13 cellular contexts compared by ENCODE assay signal in genomic region chr3:65888980-65889706, GRCh38.
A peak's percentile ranks its signal among the peaks of the same experiment; 100 is the strongest.
DNase-seq lines count a peak whose midpoint lies in the region; ATAC-seq and TF ChIP-seq lines count a peak whose summit lies in the region.
"Had no signal": no experiment of that assay in that cellular context is flagged by ENCODE, and none has a peak within 500 bp of the region (broad histone marks: within the 10 kb centered on the region; RNA-seq: fewer than 3 reads in every experiment).

No MANE protein-coding gene starts in this region.

- H3K9me3 Mint-ChIP-seq in endothelial cell (ENCODE audit: unreplicated experiment) = no peaks in the 10 kb centered on the region
- H3K9me3 Mint-ChIP-seq: activated naive CD8-positive, alpha-beta T cell treated with anti-CD3 and anti-CD28 coated beads, Interleukin-2, amount 10 ng/mL, durations not matched to agents 7 days and 5 days had no signal

- H3K27ac ChIP-seq in KMS-11 (peak overlapping the region; percentile 81), cingulate gyrus (ENCODE audit: low read depth, low read length) (peak overlapping the region; percentile 20), lower lobe of right lung (no peak overlapping the region), colonic mucosa (no peak overlapping the region)

- H3K4me1 ChIP-seq in KMS-11 (ENCODE audit: low read depth, poor library complexity, severe bottlenecking) = peaks cover 42% of the 10 kb centered on the region
- peaks cover 2% of the 10 kb centered on the region for H3K4me1 ChIP-seq in lower lobe of right lung
- no peaks in the 10 kb centered on the region for H3K4me1 ChIP-seq in colonic mucosa

- H3K9me3 ChIP-seq in lower lobe of right lung (no peaks in the 10 kb centered on the region), colonic mucosa (no peaks in the 10 kb centered on the region)

- no peak for TF ChIP-seq CTCF in KMS-11 (conservative IDR thresholded peaks at IDR 0.05; ENCODE audit: low read depth, low read length)
- TF ChIP-seq CTCF in lower lobe of right lung (IDR thresholded peaks at IDR 0.05) = no peak
- TF ChIP-seq CTCF in endothelial cell (IDR thresholded peaks at IDR 0.05; ENCODE audit: unreplicated experiment) = no peak
- no peak for TF ChIP-seq CTCF in colonic mucosa (IDR thresholded peaks at IDR 0.05)

- 0 out of 2 replicates have a peak, but pooled peaks cover 7% of the 10 kb centered on the region for H3K79me2 ChIP-seq in KMS-11 (ENCODE audit: insufficient read depth, low read depth)

- H3K27me3 ChIP-seq in KMS-11 (ENCODE audit: insufficient read depth, low read depth) (no peaks in the 10 kb centered on the region), lower lobe of right lung (ENCODE audit: low read depth) (no peaks in the 10 kb centered on the region), colonic mucosa (no peaks in the 10 kb centered on the region)

- ATAC-seq in lower lobe of right lung = peak; percentile 34 to 81

- H3K4me1 Mint-ChIP-seq in endothelial cell (ENCODE audit: unreplicated experiment) = peaks cover under 1% of the 10 kb centered on the region
- H3K4me1 Mint-ChIP-seq: activated naive CD8-positive, alpha-beta T cell treated with anti-CD3 and anti-CD28 coated beads, Interleukin-2, amount 10 ng/mL, durations not matched to agents 7 days and 5 days; memory B cell had no signal

- peaks cover 2% of the 10 kb centered on the region for H3K27me3 Mint-ChIP-seq in endothelial cell (ENCODE audit: unreplicated experiment)
- H3K27me3 Mint-ChIP-seq: activated naive CD8-positive, alpha-beta T cell treated with anti-CD3 and anti-CD28 coated beads, Interleukin-2, amount 10 ng/mL, durations not matched to agents 7 days and 5 days; CD4-positive, alpha-beta T cell had no signal

- H3K36me3 ChIP-seq in KMS-11 (ENCODE audit: insufficient read depth) = no peaks in the 10 kb centered on the region
- H3K36me3 ChIP-seq in lower lobe of right lung = no peaks in the 10 kb centered on the region
- no peaks in the 10 kb centered on the region for H3K36me3 ChIP-seq in colonic mucosa

- H3K36me3 Mint-ChIP-seq in endothelial cell (ENCODE audit: low read depth, unreplicated experiment) = no peaks in the 10 kb centered on the region
- H3K36me3 Mint-ChIP-seq: activated naive CD8-positive, alpha-beta T cell treated with anti-CD3 and anti-CD28 coated beads, Interleukin-2, amount 10 ng/mL, durations not matched to agents 7 days and 5 days; memory B cell had no signal

- intact Hi-C loops in lower lobe of right lung (cut with DNase I) = no loop called here
- intact Hi-C loops in colonic mucosa (cut with DNase I) = no loop called here

- H3K9ac ChIP-seq in KMS-11 (peak overlapping the region; percentile 14; the same call in 1 of the 2 replicates), colonic mucosa (ENCODE audit: low read depth in 2 of 2, low read length in 2 of 2) (no peak overlapping the region)

- H2AFZ ChIP-seq in KMS-11 (ENCODE audit: low read depth) = no peak overlapping the region

- peak; percentile 95 for DNase-seq in AG08395 (ENCODE audit: low spot score)
- no peak for DNase-seq in lower lobe of right lung
- DNase-seq in DMS79 (lab: John Stamatoyannopoulos, UW) = no peak
- DNase-seq in endothelial cell (ENCODE audit: low spot score) = no peak
- DNase-seq in stimulated activated CD4-positive, alpha-beta T cell treated with anti-CD3 and anti-CD28 coated beads, Interleukin-15, amount 100 ng/mL, for 24 hours = no peak
- no peak for DNase-seq in colonic mucosa
- DNase-seq: activated naive CD8-positive, alpha-beta T cell treated with anti-CD3 and anti-CD28 coated beads, Interleukin-2, amount 10 ng/mL, durations not matched to agents 7 days and 5 days; CD4-positive, alpha-beta T cell; NCI-H1436; T-helper 9 cell had no signal

- no peaks in the 10 kb centered on the region for H4K20me1 ChIP-seq in KMS-11 (ENCODE audit: insufficient read depth)

- no peak overlapping the region for H3K4me3 ChIP-seq in KMS-11 (IDR thresholded peaks at IDR 0.05; ENCODE audit: insufficient read depth, low read depth, low read length)
- H3K4me3 ChIP-seq in lower lobe of right lung = no peak overlapping the region
- H3K4me3 ChIP-seq in colonic mucosa = no peak overlapping the region

- H3K27ac Mint-ChIP-seq in endothelial cell (ENCODE audit: unreplicated experiment) = no peak overlapping the region
- H3K27ac Mint-ChIP-seq: activated naive CD8-positive, alpha-beta T cell treated with anti-CD3 and anti-CD28 coated beads, Interleukin-2, amount 10 ng/mL, durations not matched to agents 7 days and 5 days; CD4-positive, alpha-beta T cell; memory B cell had no signal

- no peak overlapping the region for H3K4me3 Mint-ChIP-seq in endothelial cell (ENCODE audit: unreplicated experiment)
- H3K4me3 Mint-ChIP-seq: activated naive CD8-positive, alpha-beta T cell treated with anti-CD3 and anti-CD28 coated beads, Interleukin-2, amount 10 ng/mL, durations not matched to agents 7 days and 5 days; CD4-positive, alpha-beta T cell; memory B cell had no signal

- H3K4me2 ChIP-seq in KMS-11 = peak overlapping the region; percentile 84

Comparison
In these comparisons a context has a peak if more than half of its experiments do, and no peak if none do; other contexts are left out.
1. H3K27ac ChIP-seq: peak in KMS-11 (single experiment) and cingulate gyrus (single experiment); none in lower lobe of right lung (single experiment) and colonic mucosa (single experiment).